In the genomic region with DNA sequence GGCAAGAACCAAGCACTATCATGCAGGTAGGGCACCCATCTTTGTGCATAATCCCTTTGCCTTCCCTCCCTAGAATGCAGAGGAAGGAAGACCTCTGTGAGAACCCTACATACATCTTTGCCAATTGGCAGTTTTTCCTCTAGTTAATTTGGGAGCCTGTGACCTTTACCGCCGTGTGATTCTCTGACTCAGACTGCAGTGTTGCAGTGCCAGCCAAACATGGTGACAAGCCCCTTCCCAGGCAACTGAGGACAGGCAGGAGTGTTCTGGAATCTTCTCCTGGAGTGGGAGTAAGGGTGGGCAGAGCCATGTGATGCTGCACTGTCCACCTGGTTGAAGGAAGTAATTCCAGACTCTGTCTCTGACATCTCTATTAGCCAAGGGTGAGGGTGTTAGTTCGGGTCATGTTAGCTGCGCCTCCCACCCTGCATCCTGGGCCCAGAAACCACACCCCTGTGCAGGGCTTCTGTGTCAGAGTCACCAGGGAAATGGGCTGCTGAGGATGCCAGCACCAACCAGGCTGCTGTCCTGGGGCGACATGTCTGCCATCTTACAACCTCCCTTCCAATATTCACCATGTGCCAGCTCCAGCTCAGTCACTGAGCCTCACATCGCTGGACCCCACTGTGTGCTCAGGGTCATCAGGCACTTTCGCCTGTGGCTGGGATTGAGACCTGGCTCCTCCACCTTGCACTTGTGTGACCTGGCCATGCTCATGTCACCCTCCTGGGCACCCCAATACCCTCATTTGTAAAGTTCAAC, we compare ENCODE assay signal across 27 cellular contexts. TPM values are rescaled to one million over a fixed set of nuclear protein-coding genes. Genes with fewer than 3 reads are reported as not detected.
"Had no signal": no experiment of that assay in that cellular context is flagged by ENCODE, and none has a peak within 500 bp of the region (broad histone marks: within the 10 kb centered on the region; RNA-seq: fewer than 3 reads in every experiment).

No MANE protein-coding gene starts in this region.

- H3K4me3 ChIP-seq: adrenal gland, breast epithelium had no signal

- H3K9ac ChIP-seq: KMS-11 had no signal

- H3K4me2 ChIP-seq: KMS-11 had no signal

- H3K27ac ChIP-seq: adrenal gland, breast epithelium, KMS-11, RWPE1, VCaP had no signal

- H3K36me3 ChIP-seq: adrenal gland, breast epithelium had no signal

- H3K9me3 ChIP-seq: adrenal gland, breast epithelium had no signal

- H3K27me3 ChIP-seq: adrenal gland, breast epithelium had no signal

- ATAC-seq: activated CD4-positive, alpha-beta T cell treated with anti-CD3 and anti-CD28 coated beads for 36 hours; HepG2; T-cell had no signal

- H3K4me1 ChIP-seq: adrenal gland had no signal

- H3K9me3 Mint-ChIP-seq: activated CD4-positive, alpha-beta memory T cell treated with anti-CD3 and anti-CD28 coated beads, Interleukin-2, amount 10 ng/mL, durations not matched to agents 7 days and 5 days; activated naive CD8-positive, alpha-beta T cell treated with anti-CD3 and anti-CD28 coated beads, Interleukin-2, amount 10 ng/mL, durations not matched to agents 7 days and 5 days; T-cell had no signal

- H3K36me3 Mint-ChIP-seq: activated naive CD8-positive, alpha-beta T cell treated with anti-CD3 and anti-CD28 coated beads, Interleukin-2, amount 10 ng/mL, durations not matched to agents 7 days and 5 days; T-cell had no signal

- DNase-seq: activated CD4-positive, alpha-beta memory T cell treated with anti-CD3 and anti-CD28 coated beads, Interleukin-2, amount 10 ng/mL, durations not matched to agents 7 days and 5 days; activated CD4-positive, alpha-beta T cell treated with anti-CD3 and anti-CD28 coated beads for 36 hours; activated CD4-positive, alpha-beta T cell treated with anti-CD3 and anti-CD28 coated beads, Interleukin-2, amount 50 U/mL, for 1 hour; activated CD4-positive, CD25-positive, alpha-beta regulatory T cell; activated naive CD4-positive, alpha-beta T cell treated with anti-CD3 and anti-CD28 coated beads, Interleukin-2, amount 50 U/mL, for 16 hours; activated naive CD8-positive, alpha-beta T cell treated with anti-CD3 and anti-CD28 coated beads, Interleukin-2, amount 10 ng/mL, durations not matched to agents 7 days and 5 days; MM.1S; NCI-H1105; NCI-H1436; NCI-H1694 treated with DMSO at 0.1 percent for 48 hours; NCI-H2029 treated with DMSO at 0.1 percent for 48 hours; NCI-H345; NCI-H510A; NCI-H526 treated with DMSO at 0.1 percent for 48 hours; NCI-H82; SIG-M5; T-cell; T-helper 2 cell; T1000 had no signal

- H3K4me1 Mint-ChIP-seq: activated CD4-positive, alpha-beta memory T cell treated with anti-CD3 and anti-CD28 coated beads, Interleukin-2, amount 10 ng/mL, durations not matched to agents 7 days and 5 days; activated CD4-positive, alpha-beta T cell treated with anti-CD3 and anti-CD28 coated beads for 36 hours; activated naive CD8-positive, alpha-beta T cell treated with anti-CD3 and anti-CD28 coated beads, Interleukin-2, amount 10 ng/mL, durations not matched to agents 7 days and 5 days; T-cell had no signal

- H3K27ac Mint-ChIP-seq: activated CD4-positive, alpha-beta memory T cell treated with anti-CD3 and anti-CD28 coated beads, Interleukin-2, amount 10 ng/mL, durations not matched to agents 7 days and 5 days; activated CD4-positive, alpha-beta T cell treated with anti-CD3 and anti-CD28 coated beads for 36 hours; activated naive CD8-positive, alpha-beta T cell treated with anti-CD3 and anti-CD28 coated beads, Interleukin-2, amount 10 ng/mL, durations not matched to agents 7 days and 5 days; T-cell had no signal

- H3K4me3 Mint-ChIP-seq: activated CD4-positive, alpha-beta memory T cell treated with anti-CD3 and anti-CD28 coated beads, Interleukin-2, amount 10 ng/mL, durations not matched to agents 7 days and 5 days; activated CD4-positive, alpha-beta T cell treated with anti-CD3 and anti-CD28 coated beads for 36 hours; activated naive CD8-positive, alpha-beta T cell treated with anti-CD3 and anti-CD28 coated beads, Interleukin-2, amount 10 ng/mL, durations not matched to agents 7 days and 5 days; T-cell had no signal

RNA-seq across cellular contexts. Expression of gene KCNIP1, which starts 21.8 kb away (rescaled TPM):
- total RNA-seq: activated CD4-positive, alpha-beta memory T cell treated with anti-CD3 and anti-CD28 coated beads, Interleukin-2, amount 10 ng/mL, durations not matched to agents 7 days and 5 days; activated CD4-positive, alpha-beta T cell treated with anti-CD3 and anti-CD28 coated beads for 36 hours; activated CD8-positive, alpha-beta memory T cell treated with anti-CD3 and anti-CD28 coated beads for 36 hours; activated naive CD8-positive, alpha-beta T cell treated with anti-CD3 and anti-CD28 coated beads, Interleukin-2, amount 10 ng/mL, durations not matched to agents 7 days and 5 days; HepG2; OCI-LY7; T-cell had no signal
- polyA plus RNA-seq: HepG2 had no signal
